In genomic region chr5:124614836-124615235, GRCh38 we compare ENCODE assay signal across 9 cellular contexts.
"Had no signal": no experiment of that assay in that cellular context is flagged by ENCODE, and none has a peak within 500 bp of the region (broad histone marks: within the 10 kb centered on the region; RNA-seq: fewer than 3 reads in every experiment).

No MANE protein-coding gene starts in this region.

- H3K4me3 ChIP-seq: GM23338, K562 had no signal

- H2AFZ ChIP-seq: GM23338 had no signal

- H3K27ac ChIP-seq: HL-60 had no signal

- FAIRE-seq: H1, H54, HepG2, K562 had no signal

- DNase-seq: H9, HFFc6, KG1 had no signal

- ATAC-seq: GM23338, HepG2, K562 had no signal

- H3K4me2 ChIP-seq: GM23338 had no signal
